Comparison of ENCODE assay signal across 9 cellular contexts in the genomic region with DNA sequence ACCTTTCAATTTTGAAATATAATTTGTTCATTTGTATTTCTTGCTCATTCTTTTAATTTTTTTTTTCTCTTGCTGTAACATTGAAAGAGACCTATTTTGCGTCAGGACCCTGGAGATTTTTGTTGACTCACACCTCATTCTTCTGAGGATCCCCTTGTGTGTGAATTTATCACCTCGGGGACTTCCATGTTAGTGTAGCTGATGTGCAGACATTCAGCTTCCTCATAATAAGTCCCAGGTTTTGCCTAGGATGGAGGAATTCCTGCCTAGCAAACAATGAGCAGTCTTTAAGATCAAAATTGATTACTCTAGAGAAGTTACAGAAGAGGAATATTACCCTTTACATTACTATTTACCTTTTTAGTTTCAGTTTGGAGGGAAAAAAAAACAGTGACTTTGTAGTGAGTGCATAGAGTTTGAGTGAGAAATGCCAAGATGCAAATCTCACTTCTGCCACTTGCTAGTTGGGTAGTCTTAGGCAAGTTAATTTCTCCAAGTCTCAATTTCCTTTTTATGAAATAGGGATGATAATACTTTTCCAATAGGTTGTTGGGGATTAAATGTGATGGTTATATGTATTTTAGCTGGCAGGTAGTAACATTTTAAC. TPM values are rescaled to one million over a fixed set of nuclear protein-coding genes. Genes with fewer than 3 reads are reported as not detected.
DNase-seq lines count a peak whose midpoint lies in the region; ATAC-seq, FAIRE-seq and TF ChIP-seq lines count a peak whose summit lies in the region.
"Had no signal": no experiment of that assay in that cellular context is flagged by ENCODE, and none has a peak within 500 bp of the region (broad histone marks: within the 10 kb centered on the region; RNA-seq: fewer than 3 reads in every experiment).

No MANE protein-coding gene starts in this region.

- H3K27ac ChIP-seq in keratinocyte (ENCODE audit: control insufficient read depth, insufficient read depth, low read length): no peak overlapping the region

- peaks cover 1 to 10% of the 10 kb centered on the region in 2 experiments for H3K36me3 ChIP-seq in keratinocyte (ENCODE audit: control insufficient read depth in 2 of 2, extremely low read depth in 1 of 2, insufficient read depth in 2 of 2, low read length in 2 of 2)

- no peaks in the 10 kb centered on the region for H3K9me3 ChIP-seq in keratinocyte (ENCODE audit: control insufficient read depth, low read depth, low read length)

- H4K20me1 ChIP-seq in keratinocyte (ENCODE audit: control insufficient read depth, extremely low read depth, insufficient read depth, low read length): peaks cover 11% of the 10 kb centered on the region

- no peaks in the 10 kb centered on the region for H3K27me3 ChIP-seq in keratinocyte (ENCODE audit: control insufficient read depth, extremely low read depth, insufficient read depth, low read length)

- H3K79me2 ChIP-seq in keratinocyte (ENCODE audit: control insufficient read depth, insufficient read depth, low read length): peaks cover 97% of the 10 kb centered on the region

- dilution Hi-C loops in keratinocyte (cut with MboI; ENCODE audit: extremely low pct_ligation_motif_present, low sequenced_read_pairs): no loop called here

- H3K9me1 ChIP-seq in keratinocyte (ENCODE audit: control insufficient read depth, extremely low read depth, insufficient read depth, low read length): peaks cover 2% of the 10 kb centered on the region

- no peak overlapping the region for H3K9ac ChIP-seq in keratinocyte (ENCODE audit: control insufficient read depth, extremely low read depth, insufficient read depth, low read length)

- FAIRE-seq in keratinocyte (lab: Jason Lieb, UNC): no peak

- H3K4me2 ChIP-seq in keratinocyte (ENCODE audit: control insufficient read depth, extremely low read depth, insufficient read depth, low read depth, low read length): peak overlapping the region; percentile 23

- no peak overlapping the region for H3K4me3 ChIP-seq in keratinocyte (ENCODE audit: control insufficient read depth in 2 of 3, extremely low read depth in 1 of 3, insufficient read depth in 2 of 3, low read depth in 1 of 3, low read length in 3 of 3)

- H2AFZ ChIP-seq in keratinocyte (ENCODE audit: control insufficient read depth, low read length): no peak overlapping the region

- DNase-seq in keratinocyte (ENCODE audit: low read depth, low spot score) (no peak), HUDEP-2 (lab: John Stamatoyannopoulos, UW; ENCODE audit: unreplicated experiment in 76 of 76) (no peak), iPS-NIHi7 (ENCODE audit: extremely low spot score) (no peak), NOMO-1 treated with dmso at 0.1 percent for 144 hours (lab: John Stamatoyannopoulos, UW; ENCODE audit: unreplicated experiment) (no peak), DMS 273 treated with DMSO at 0.1 percent for 48 hours (lab: John Stamatoyannopoulos, UW) (no peak)
- DNase-seq: SHP77 had no signal

- H3K4me1 ChIP-seq in keratinocyte (ENCODE audit: control insufficient read depth, extremely low read depth, insufficient read depth, low read length): peaks cover 37% of the 10 kb centered on the region

- no peak for TF ChIP-seq CTCF in keratinocyte (optimal IDR thresholded peaks at IDR 0.05 in 1 of 3, IDR thresholded peaks at IDR 0.05 in 1 of 3, conservative IDR thresholded peaks at IDR 0.05 in 1 of 3; ENCODE audit: extremely low read depth in 1 of 3, insufficient read depth in 2 of 3, low read length in 3 of 3)

- peak; percentile 58 for ATAC-seq in GM18498 (IDR thresholded peaks at IDR 0.05; ENCODE audit: unreplicated experiment)
- peak; percentile 40 for ATAC-seq in GM21381 (IDR thresholded peaks at IDR 0.05; ENCODE audit: unreplicated experiment)
- ATAC-seq in HG03442 (IDR thresholded peaks at IDR 0.05; ENCODE audit: unreplicated experiment): peak; percentile 35

RNA-seq across cellular contexts. Expression of a gene that starts 14.3 kb away (rescaled TPM):
- 142 to 187 TPM (median 173 TPM) in 3 replicates for polyA plus RNA-seq in keratinocyte
- polyA plus RNA-seq in keratinocyte (2011; ENCODE audit: low read depth): 123 TPM
- polyA plus RNA-seq in keratinocyte (2011; cell fraction: cytosol; rRNA removed): 103 and 173 TPM in 2 replicates
- 185 and 224 TPM in 2 replicates for polyA plus RNA-seq in keratinocyte (2011; cell fraction: nucleus; rRNA removed)
- polyA plus RNA-seq in keratinocyte (2012; ENCODE audit: low replicate concordance): 78.6 and 92.7 TPM in 2 replicates
- polyA minus RNA-seq in keratinocyte: 78.7 to 141 TPM (median 137 TPM) in 3 replicates
- 104 TPM for polyA minus RNA-seq in keratinocyte (2011; cell fraction: cytosol; rRNA and poly(A)+ RNA removed)
- polyA minus RNA-seq in keratinocyte (2011; cell fraction: nucleus; rRNA and poly(A)+ RNA removed): 112 and 181 TPM in 2 replicates
